23 cellular contexts compared by ENCODE assay signal in genomic region chr4:52195882-52196281, GRCh38.
"Had no signal": no experiment of that assay in that cellular context is flagged by ENCODE, and none has a peak within 500 bp of the region (broad histone marks: within the 10 kb centered on the region; RNA-seq: fewer than 3 reads in every experiment).

No MANE protein-coding gene starts in this region.

- ATAC-seq: left lung; naive thymus-derived CD4-positive, alpha-beta T cell; sciatic nerve; stimulated activated naive CD8-positive, alpha-beta T cell treated with anti-CD3 and anti-CD28 coated beads, Interleukin-15, amount 100 ng/mL, for 72 hours had no signal

- H3K4me1 ChIP-seq: colonic mucosa, left lung, prostate gland, right atrium auricular region, thyroid gland had no signal

- H3K4me3 ChIP-seq: colonic mucosa, dorsolateral prefrontal cortex, left lung, prostate gland, right atrium auricular region, smooth muscle cell, thyroid gland had no signal

- H3K9me3 ChIP-seq: colonic mucosa, left lung, prostate gland, right atrium auricular region, thyroid gland had no signal

- H3K27ac ChIP-seq: colonic mucosa, dorsolateral prefrontal cortex, left lung, prostate gland, right atrium auricular region, thyroid gland had no signal

- DNase-seq: colonic mucosa; dorsolateral prefrontal cortex; effector CD4-positive, alpha-beta T cell; head of caudate nucleus; kidney; left lung; mesendoderm; midbrain; naive thymus-derived CD4-positive, alpha-beta T cell; nephron progenitor cell; nucleus accumbens; stimulated activated CD4-positive, alpha-beta T cell treated with anti-CD3 and anti-CD28 coated beads, Interleukin-12 subunit alpha, Interleukin-12 subunit beta, amount 100 ng/mL, for 4 hours; stimulated activated CD4-positive, alpha-beta T cell treated with anti-CD3 and anti-CD28 coated beads, Interleukin-1b, Interleukin-23, amount 100 ng/mL, for 48 hours; stimulated activated CD4-positive, alpha-beta T cell treated with anti-CD3 and anti-CD28 coated beads, Interleukin-4, amount 100 ng/mL, for 1 hour; stimulated activated CD8-positive, alpha-beta memory T cell treated with anti-CD3 and anti-CD28 coated beads, Interleukin-4, amount 100 ng/mL, for 48 hours; stimulated activated naive CD4-positive, alpha-beta T cell; stimulated activated naive CD8-positive, alpha-beta T cell treated with anti-CD3 and anti-CD28 coated beads, Interleukin-15, amount 100 ng/mL, for 72 hours; thyroid gland; trophoblast cell had no signal

- H3K27me3 ChIP-seq: colonic mucosa, left lung, right atrium auricular region, thyroid gland had no signal

- H3K4me2 ChIP-seq: smooth muscle cell had no signal

- H3K36me3 ChIP-seq: colonic mucosa, left lung, prostate gland, right atrium auricular region, thyroid gland had no signal
